ENCODE assay signal across 1 cellular context in the genomic region with DNA sequence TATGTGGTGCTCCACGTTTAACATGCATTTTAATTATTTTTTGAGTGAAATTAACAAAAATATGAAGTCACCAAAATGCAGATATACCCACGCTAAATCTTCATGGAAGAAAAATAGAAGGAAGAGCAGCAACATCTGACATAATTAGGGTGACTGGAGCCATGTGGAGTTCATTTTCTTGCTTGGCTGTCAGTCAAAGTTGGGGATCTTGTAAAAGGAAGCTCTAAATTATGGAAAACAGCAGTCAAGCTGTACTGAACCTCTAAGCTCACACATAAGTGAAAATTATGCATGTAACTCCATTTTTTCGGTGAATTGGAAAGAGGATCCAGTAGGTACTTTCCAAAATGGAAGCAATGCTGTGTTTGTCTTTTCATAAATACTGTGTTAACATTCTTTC.
TF ChIP-seq lines count a peak whose summit lies in the region.

No MANE protein-coding gene starts in this region.

TF ChIP-seq in HCT116, 20 proteins besides CTCF, POLR2A, EP300 and RAD21 (continued from another document):
- TF ChIP-seq POLR2AphosphoS5 (IDR thresholded peaks at IDR 0.05; ENCODE audit: low read depth, low read length): no peak
- TF ChIP-seq CEBPB (IDR thresholded peaks at IDR 0.05; ENCODE audit: low read depth): no peak
